8 cellular contexts compared by ENCODE assay signal in the genomic region with DNA sequence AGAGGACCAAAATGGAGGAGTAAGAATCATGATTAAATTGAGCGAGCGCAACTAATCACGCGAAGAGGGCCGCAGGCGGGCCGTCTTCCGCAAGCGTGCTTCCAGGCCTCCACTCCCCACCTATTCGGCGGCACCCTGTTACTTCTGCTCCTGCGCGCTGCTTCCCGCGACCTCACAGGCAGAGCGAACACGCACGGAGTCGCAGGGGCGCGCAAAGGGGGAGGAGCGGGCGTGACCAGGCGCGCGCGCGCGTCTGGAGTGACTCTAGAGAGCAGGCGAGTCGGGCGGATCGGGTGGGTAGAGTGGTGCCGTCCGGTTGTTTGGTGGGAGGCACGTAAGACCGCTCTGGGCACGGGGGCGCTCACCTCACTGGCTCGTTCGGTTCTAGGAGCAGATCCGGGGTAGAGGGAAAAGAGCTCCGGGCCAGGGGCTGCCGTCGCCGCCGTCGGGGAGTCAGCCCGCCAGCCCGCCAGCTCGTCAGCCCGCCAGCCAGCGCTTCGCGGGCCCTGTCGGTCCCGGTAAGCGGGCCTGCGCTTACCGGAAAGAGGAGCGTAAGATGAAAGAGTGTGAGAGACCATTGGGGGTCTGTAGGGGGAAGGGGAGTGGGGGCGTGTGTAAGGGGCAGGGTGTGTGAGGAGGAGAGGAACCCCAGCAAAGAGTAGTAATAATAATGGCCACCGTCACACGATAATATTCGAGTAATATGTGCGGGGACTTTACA. TPM values are rescaled to one million over a fixed set of nuclear protein-coding genes. Genes with fewer than 3 reads are reported as not detected.
DNase-seq lines count a peak whose midpoint lies in the region; ATAC-seq and TF ChIP-seq lines count a peak whose summit lies in the region.

A gene (plus strand): TSS at position 377 of the 721 bp plus-strand sequence. CDS start 4,652 bp downstream, outside the sequence.

- no peak for TF ChIP-seq CTCF in ascending aorta (IDR thresholded peaks at IDR 0.05)

- DNase-seq in NCI-H1930 (lab: John Stamatoyannopoulos, UW) (peak; percentile 89 to 92), ascending aorta (ENCODE audit: low spot score in 2 of 2) (peak; percentile 92 to 99), right cardiac atrium (peak; percentile 99 to 100 (median 99)), aorta (peak; percentile 99 to 100)
- peak; percentile 97 for DNase-seq in T-helper 2 cell treated with Interferon-gamma antibody and Interleukin-4, amounts not matched to agents 5 μg/mL and 100 μg/mL, for 36 hours (ENCODE audit: low spot score)

- ATAC-seq in GM18502 (IDR thresholded peaks at IDR 0.05; ENCODE audit: poor library complexity, unreplicated experiment) (peak; percentile 77), HG02970 (IDR thresholded peaks at IDR 0.05; ENCODE audit: low FRiP score, unreplicated experiment) (peak; percentile 85), right cardiac atrium (peak; percentile 94 to 96), aorta (ENCODE audit: low FRiP score) (peak; percentile 97)

- H3K9me3 Mint-ChIP-seq in T-helper 2 cell treated with Interferon-gamma antibody and Interleukin-4, amounts not matched to agents 5 μg/mL and 100 μg/mL, for 36 hours: no peaks in the 10 kb centered on the region

- H3K4me1 ChIP-seq in ascending aorta (peaks cover 0 to 22% of the 10 kb centered on the region in 2 donors), right cardiac atrium (ENCODE audit: control insufficient read depth, insufficient read depth, low read length) (peaks cover 4% of the 10 kb centered on the region), rectal smooth muscle tissue (ENCODE audit: control insufficient read depth, insufficient read depth, low read length) (peaks cover 13% of the 10 kb centered on the region), aorta (ENCODE audit: control insufficient read depth in 1 of 2, insufficient read depth in 2 of 2, low read length in 2 of 2) (peaks cover 2 to 4% of the 10 kb centered on the region in 2 donors)

- H3K9ac ChIP-seq in rectal smooth muscle tissue (ENCODE audit: low read length): peak within 1 kb of the TSS; percentile 85

- H3K27ac ChIP-seq in ascending aorta: peak within 1 kb of the TSS; percentile 94 to 98
- H3K27ac ChIP-seq in right cardiac atrium (ENCODE audit: low read length): peak within 1 kb of the TSS; percentile 97
- H3K27ac ChIP-seq in rectal smooth muscle tissue (ENCODE audit: low read depth, low read length): peak within 1 kb of the TSS; percentile 93
- peak within 1 kb of the TSS; percentile 50 to 94 for H3K27ac ChIP-seq in aorta (ENCODE audit: low read depth in 1 of 2, low read length in 2 of 2)

- no peaks in the 10 kb centered on the region for H3K27me3 Mint-ChIP-seq in T-helper 2 cell treated with Interferon-gamma antibody and Interleukin-4, amounts not matched to agents 5 μg/mL and 100 μg/mL, for 36 hours (ENCODE audit: low read depth)

- peaks cover 34% of the 10 kb centered on the region for H3K4me1 Mint-ChIP-seq in T-helper 2 cell treated with Interferon-gamma antibody and Interleukin-4, amounts not matched to agents 5 μg/mL and 100 μg/mL, for 36 hours (ENCODE audit: low read depth)

- H3K36me3 Mint-ChIP-seq in T-helper 2 cell treated with Interferon-gamma antibody and Interleukin-4, amounts not matched to agents 5 μg/mL and 100 μg/mL, for 36 hours (ENCODE audit: low read depth): peaks cover 35% of the 10 kb centered on the region

- no peaks in the 10 kb centered on the region for H3K27me3 ChIP-seq in ascending aorta
- no peaks in the 10 kb centered on the region for H3K27me3 ChIP-seq in right cardiac atrium (ENCODE audit: control insufficient read depth, insufficient read depth)
- no peaks in the 10 kb centered on the region for H3K27me3 ChIP-seq in rectal smooth muscle tissue (ENCODE audit: control insufficient read depth, insufficient read depth, low read length)
- H3K27me3 ChIP-seq in aorta (ENCODE audit: control insufficient read depth in 1 of 2, insufficient read depth in 2 of 2, low read length in 1 of 2): no peaks in the 10 kb centered on the region

- peak within 1 kb of the TSS; percentile 98 for H3K27ac Mint-ChIP-seq in T-helper 2 cell treated with Interferon-gamma antibody and Interleukin-4, amounts not matched to agents 5 μg/mL and 100 μg/mL, for 36 hours

- intact Hi-C loops in ascending aorta (cut with DNase I): loop anchor here (1.0 to 10.0 kb wide), 4 partner anchors 23 to 414 kb away; a partner anchor contains a TSS
- intact Hi-C loops in right cardiac atrium (cut with DNase I): loop anchor here in 1 of 4 donors (5.0 kb wide), 1 partner anchor 101 kb away; a partner anchor contains a TSS
- intact Hi-C loops in aorta (cut with DNase I): loop anchor here (1.0 to 5.0 kb wide), 2 partner anchors 96 to 103 kb away; a partner anchor contains a TSS

- peaks cover 0 to 3% of the 10 kb centered on the region in 2 donors for H3K36me3 ChIP-seq in ascending aorta
- no peaks in the 10 kb centered on the region for H3K36me3 ChIP-seq in rectal smooth muscle tissue (ENCODE audit: control insufficient read depth, insufficient read depth, low read length)
- H3K36me3 ChIP-seq in aorta (ENCODE audit: control insufficient read depth in 1 of 2, insufficient read depth in 2 of 2, low read length in 1 of 2): no peaks in the 10 kb centered on the region

- H3K4me3 ChIP-seq in ascending aorta: peak within 1 kb of the TSS; percentile 74 to 90
- peak within 1 kb of the TSS; percentile 88 for H3K4me3 ChIP-seq in right cardiac atrium (ENCODE audit: low read length)
- H3K4me3 ChIP-seq in rectal smooth muscle tissue (ENCODE audit: low read length): peak within 1 kb of the TSS; percentile 95
- peak within 1 kb of the TSS; percentile 80 to 89 for H3K4me3 ChIP-seq in aorta (ENCODE audit: low read length in 2 of 2)

- WGBS in right cardiac atrium: under 1% methylated on average over 66 of the region's 66 CpGs
- 0% methylated on average over 64 to 66 of the region's 66 CpGs for WGBS in aorta, 2 donors

- H3K4me3 Mint-ChIP-seq in T-helper 2 cell treated with Interferon-gamma antibody and Interleukin-4, amounts not matched to agents 5 μg/mL and 100 μg/mL, for 36 hours: peak within 1 kb of the TSS; percentile 97

- H3K9me3 ChIP-seq in ascending aorta: no peaks in the 10 kb centered on the region
- H3K9me3 ChIP-seq in right cardiac atrium (ENCODE audit: control insufficient read depth, low read length): no peaks in the 10 kb centered on the region
- no peaks in the 10 kb centered on the region for H3K9me3 ChIP-seq in aorta (ENCODE audit: control insufficient read depth, low read length)

RNA-seq across cellular contexts. Expression of the gene that starts here (rescaled TPM):
- total RNA-seq in ascending aorta: 32.1 TPM
- 10 to 100 TPM; 22.7 to 28.9 (median 27.3) TPM for total RNA-seq in right cardiac atrium
- polyA plus RNA-seq in right cardiac atrium: 19.6 TPM
- 10 to 100 TPM; 43.9 to 47.9 TPM for total RNA-seq in aorta
- 10 to 100 TPM; 39.7 to 48.6 TPM for polyA plus RNA-seq in aorta

Comparison
In these comparisons a context has a peak if more than half of its experiments do, and no peak if none do; other contexts are left out.
1. Peak in every context shown above with its lines: DNase-seq, ATAC-seq, H3K4me3 ChIP-seq and H3K27ac ChIP-seq.